ENCODE assay signal across 1 cellular context in the genomic region with DNA sequence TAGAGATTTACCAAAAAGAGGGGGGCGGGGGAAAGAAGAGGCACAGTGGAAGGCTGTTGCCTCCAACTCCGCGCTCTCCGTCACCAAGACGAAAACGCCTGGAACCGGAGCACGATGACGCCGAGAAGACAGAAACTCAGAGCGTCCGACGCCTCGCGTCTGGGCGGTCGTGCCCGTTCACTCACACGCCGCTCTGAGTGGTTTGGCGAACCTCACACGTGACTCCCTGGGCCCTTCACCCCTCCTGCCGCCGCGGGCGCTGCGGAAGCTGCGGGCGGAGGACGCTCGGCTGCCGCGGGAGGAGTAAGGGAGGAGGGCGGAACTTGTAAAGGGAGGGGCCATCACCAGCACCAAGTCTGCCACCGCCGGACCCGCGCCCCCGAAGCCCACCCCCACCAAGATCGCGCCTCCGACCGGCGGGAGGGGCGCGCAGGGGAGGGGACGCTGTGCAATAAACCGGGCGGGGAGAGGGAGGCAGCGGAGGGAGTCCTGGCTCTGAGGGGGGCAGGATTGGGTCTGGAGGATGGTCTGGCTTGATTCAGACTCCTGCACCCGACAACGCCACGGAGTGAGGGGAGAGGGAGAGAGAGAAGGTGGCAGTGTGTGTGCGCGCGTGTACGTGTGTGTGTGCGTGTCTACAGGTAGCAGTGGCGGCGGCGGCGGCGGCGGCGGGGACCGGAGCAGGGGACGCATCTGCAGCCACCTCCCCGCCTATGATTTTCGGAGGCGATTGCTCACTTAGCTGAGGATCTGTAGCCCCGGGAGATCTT.
TF ChIP-seq lines count a peak whose summit lies in the region.

No MANE protein-coding gene starts in this region.

TF ChIP-seq in WTC11, 78 proteins besides CTCF, POLR2A, EP300 and RAD21 (continued from another document):
- TF ChIP-seq, protein P1, sequence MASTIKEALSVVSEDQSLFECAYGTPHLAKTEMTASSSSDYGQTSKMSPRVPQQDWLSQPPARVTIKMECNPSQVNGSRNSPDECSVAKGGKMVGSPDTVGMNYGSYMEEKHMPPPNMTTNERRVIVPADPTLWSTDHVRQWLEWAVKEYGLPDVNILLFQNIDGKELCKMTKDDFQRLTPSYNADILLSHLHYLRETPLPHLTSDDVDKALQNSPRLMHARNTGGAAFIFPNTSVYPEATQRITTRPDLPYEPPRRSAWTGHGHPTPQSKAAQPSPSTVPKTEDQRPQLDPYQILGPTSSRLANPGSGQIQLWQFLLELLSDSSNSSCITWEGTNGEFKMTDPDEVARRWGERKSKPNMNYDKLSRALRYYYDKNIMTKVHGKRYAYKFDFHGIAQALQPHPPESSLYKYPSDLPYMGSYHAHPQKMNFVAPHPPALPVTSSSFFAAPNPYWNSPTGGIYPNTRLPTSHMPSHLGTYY (CRISPR knock-in tag; IDR thresholded peaks at IDR 0.05) = no peak
- TF ChIP-seq NR2C2 (CRISPR knock-in tag; IDR thresholded peaks at IDR 0.05) (no peak), RORB (CRISPR knock-in tag; IDR thresholded peaks at IDR 0.05) (no peak)
- TF ChIP-seq, protein P2, sequence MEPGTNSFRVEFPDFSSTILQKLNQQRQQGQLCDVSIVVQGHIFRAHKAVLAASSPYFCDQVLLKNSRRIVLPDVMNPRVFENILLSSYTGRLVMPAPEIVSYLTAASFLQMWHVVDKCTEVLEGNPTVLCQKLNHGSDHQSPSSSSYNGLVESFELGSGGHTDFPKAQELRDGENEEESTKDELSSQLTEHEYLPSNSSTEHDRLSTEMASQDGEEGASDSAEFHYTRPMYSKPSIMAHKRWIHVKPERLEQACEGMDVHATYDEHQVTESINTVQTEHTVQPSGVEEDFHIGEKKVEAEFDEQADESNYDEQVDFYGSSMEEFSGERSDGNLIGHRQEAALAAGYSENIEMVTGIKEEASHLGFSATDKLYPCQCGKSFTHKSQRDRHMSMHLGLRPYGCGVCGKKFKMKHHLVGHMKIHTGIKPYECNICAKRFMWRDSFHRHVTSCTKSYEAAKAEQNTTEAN (CRISPR knock-in tag; IDR thresholded peaks at IDR 0.05) = peak; percentile 91
